In genomic region chr7:94888995-94889523, GRCh38 we compare ENCODE assay signal across 1 cellular context.
TF ChIP-seq lines count a peak whose summit lies in the region.

No MANE protein-coding gene starts in this region.

TF ChIP-seq in HEK293, 187 proteins besides CTCF, POLR2A, EP300 and RAD21 (continued from another document):
- TF ChIP-seq ZNF18 (tag by site-specific recombination; IDR thresholded peaks at IDR 0.05), result no peak
